In the genomic region with DNA sequence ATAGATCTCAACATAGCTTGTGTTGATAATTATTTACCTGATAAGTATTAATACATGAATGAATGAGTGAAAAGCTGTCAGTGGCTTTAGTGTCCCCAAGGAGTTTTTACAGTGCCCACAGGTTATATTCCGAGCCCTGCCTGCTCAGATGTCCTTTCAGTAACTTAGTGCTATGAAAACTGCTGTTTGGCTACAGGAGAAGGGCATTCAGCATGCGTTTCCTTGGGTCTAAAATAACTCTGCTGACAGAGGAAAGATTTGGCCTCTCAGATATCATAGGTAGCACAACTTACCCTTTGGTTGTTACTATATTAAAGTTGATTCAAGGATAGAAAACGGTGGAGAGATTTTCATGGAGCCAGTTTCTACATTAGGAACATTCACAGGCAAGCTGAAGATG, we compare ENCODE assay signal across 18 cellular contexts.
A peak's percentile ranks its signal among the peaks of the same experiment; 100 is the strongest.
DNase-seq lines count a peak whose midpoint lies in the region; ATAC-seq and TF ChIP-seq lines count a peak whose summit lies in the region.
"Had no signal": no experiment of that assay in that cellular context is flagged by ENCODE, and none has a peak within 500 bp of the region (broad histone marks: within the 10 kb centered on the region; RNA-seq: fewer than 3 reads in every experiment).

No MANE protein-coding gene starts in this region.

- DNase-seq in Right ventricle myocardium inferior (ENCODE audit: missing footprints) (no peak), right atrium auricular region (ENCODE audit: low spot score) (no peak), left ventricle myocardium inferior (no peak), cardiac septum (ENCODE audit: low spot score) (no peak), gastrocnemius medialis (peak in 1 of 2 donors; percentile 30), osteoblast (ENCODE audit: insufficient read length, low spot score, missing footprints) (no peak), NOMO-1 (lab: John Stamatoyannopoulos, UW; ENCODE audit: unreplicated experiment in 2 of 2) (no peak)
- DNase-seq: Caco-2; CD4-positive, CD25-positive, alpha-beta regulatory T cell; CD8-positive, alpha-beta T cell; DMS153; DND-41; GM23248; H7; HCEC 1CT had no signal

- no peak for TF ChIP-seq POLR2A in gastrocnemius medialis (IDR thresholded peaks at IDR 0.05)

- H3K4me1 ChIP-seq in right atrium auricular region (no peaks in the 10 kb centered on the region), left ventricle myocardium inferior (no peaks in the 10 kb centered on the region), gastrocnemius medialis (peaks cover 17 to 29% of the 10 kb centered on the region in 2 donors), osteoblast (ENCODE audit: insufficient read depth, low read length) (no peaks in the 10 kb centered on the region)
- H3K4me1 ChIP-seq: BLaER1, Caco-2 had no signal

- H3K36me3 ChIP-seq in right atrium auricular region (no peaks in the 10 kb centered on the region), left ventricle myocardium inferior (no peaks in the 10 kb centered on the region), gastrocnemius medialis (no peaks in the 10 kb centered on the region), osteoblast (ENCODE audit: insufficient read depth, low read length) (no peaks in the 10 kb centered on the region)
- H3K36me3 ChIP-seq: BLaER1 had no signal

- no peak overlapping the region for H3K27ac ChIP-seq in right atrium auricular region
- H3K27ac ChIP-seq in left ventricle myocardium inferior (replicated peaks), result peak overlapping the region; percentile 34
- H3K27ac ChIP-seq in gastrocnemius medialis, result peak overlapping the region; percentile 47 to 65 (median 57)
- H3K27ac ChIP-seq in osteoblast (ENCODE audit: low read depth, low read length), result no peak overlapping the region
- H3K27ac ChIP-seq: 22Rv1, BLaER1, C4-2B, GM23248 had no signal

- no peaks in the 10 kb centered on the region for H3K79me2 ChIP-seq in osteoblast (ENCODE audit: insufficient read depth, low read length)

- TF ChIP-seq CTCF in right atrium auricular region (IDR thresholded peaks at IDR 0.05) (no peak), left ventricle myocardium inferior (IDR thresholded peaks at IDR 0.05; ENCODE audit: borderline replicate concordance) (no peak), gastrocnemius medialis (IDR thresholded peaks at IDR 0.05 in 4 of 5, conservative IDR thresholded peaks at IDR 0.05 in 1 of 5) (no peak), osteoblast (IDR thresholded peaks at IDR 0.05; ENCODE audit: extremely low read depth, low read depth, low read length) (no peak)

- no peak overlapping the region for H2AFZ ChIP-seq in osteoblast (ENCODE audit: low read length)
- H2AFZ ChIP-seq: GM23248 had no signal

- no peaks in the 10 kb centered on the region for H3K9me3 ChIP-seq in right atrium auricular region
- H3K9me3 ChIP-seq in left ventricle myocardium inferior (replicated peaks), result no peaks in the 10 kb centered on the region
- H3K9me3 ChIP-seq in gastrocnemius medialis, result no peaks in the 10 kb centered on the region
- no peaks in the 10 kb centered on the region for H3K9me3 ChIP-seq in osteoblast (ENCODE audit: low read depth, low read length)
- H3K9me3 ChIP-seq: BLaER1, Caco-2 had no signal

- H3K4me2 ChIP-seq in osteoblast (ENCODE audit: insufficient read depth, low read length), result no peak overlapping the region
- H3K4me2 ChIP-seq: BLaER1 had no signal

- H3K27me3 ChIP-seq in right atrium auricular region (no peaks in the 10 kb centered on the region), left ventricle myocardium inferior (ENCODE audit: low read depth) (no peaks in the 10 kb centered on the region), gastrocnemius medialis (no peaks in the 10 kb centered on the region), osteoblast (ENCODE audit: insufficient read depth, low read length) (no peaks in the 10 kb centered on the region)
- H3K27me3 ChIP-seq: BLaER1 had no signal

- H4K20me1 ChIP-seq in osteoblast (ENCODE audit: insufficient read depth, low read length), result no peaks in the 10 kb centered on the region
- H4K20me1 ChIP-seq: BLaER1 had no signal

- in situ Hi-C loops in gastrocnemius medialis (cut with MboI; ENCODE audit: low sequenced_read_pairs in 4 of 4), result loop anchor here in 2 of 4 donors (25.0 kb wide), 1 partner anchor 1201 kb away; a partner anchor contains a TSS

- no peak overlapping the region for H3K4me3 ChIP-seq in right atrium auricular region
- no peak overlapping the region for H3K4me3 ChIP-seq in left ventricle myocardium inferior
- H3K4me3 ChIP-seq in gastrocnemius medialis, result no peak overlapping the region
- no peak overlapping the region for H3K4me3 ChIP-seq in osteoblast (ENCODE audit: insufficient read depth, low read length)
- H3K4me3 ChIP-seq: BLaER1, GM23248 had no signal

- intact Hi-C loops in Right ventricle myocardium inferior (cut with DNase I), result no loop called here
- intact Hi-C loops in left ventricle myocardium inferior (cut with micrococcal nuclease), result no loop called here
- intact Hi-C loops in cardiac septum (cut with DNase I), result no loop called here
- intact Hi-C loops in gastrocnemius medialis (cut with DNase I; ENCODE audit: low total_unique reads), result no loop called here

- ATAC-seq in Right ventricle myocardium inferior (peak; percentile 49), gastrocnemius medialis (peak; percentile 93 to 96)
- ATAC-seq: CD8-positive, alpha-beta T cell had no signal

Comparison
In these comparisons a context has a peak if more than half of its experiments do, and no peak if none do; other contexts are left out.
1. H3K27ac ChIP-seq: peak in left ventricle myocardium inferior (single experiment) and gastrocnemius medialis (4 of 4); none in right atrium auricular region (0 of 2) and osteoblast (single experiment).